In genomic region chr3:19937459-19938362, GRCh38 we compare ENCODE assay signal across 1 cellular context.
TF ChIP-seq lines count a peak whose summit lies in the region.

No MANE protein-coding gene starts in this region.

TF ChIP-seq in endothelial cell of umbilical vein, 7 proteins besides CTCF, POLR2A, EP300 and RAD21:
- TF ChIP-seq MYC (IDR thresholded peaks at IDR 0.05; ENCODE audit: low read depth, low read length) (no peak), FOS (IDR thresholded peaks at IDR 0.05; ENCODE audit: borderline replicate concordance, insufficient read depth, low read length) (peak; percentile 9)
TF ChIP-seq in endothelial cell of umbilical vein: peak in this region for 1.
